ENCODE assay signal across 29 cellular contexts in genomic region chr5:172610643-172611042, GRCh38.
"Had no signal": no experiment of that assay in that cellular context is flagged by ENCODE, and none has a peak within 500 bp of the region (broad histone marks: within the 10 kb centered on the region; RNA-seq: fewer than 3 reads in every experiment).

No MANE protein-coding gene starts in this region.

- H3K27me3 ChIP-seq: esophagus muscularis mucosa, gastroesophageal sphincter had no signal

- H3K4me3 Mint-ChIP-seq: activated CD4-positive, alpha-beta memory T cell treated with anti-CD3 and anti-CD28 coated beads, Interleukin-2, amount 10 ng/mL, durations not matched to agents 7 days and 5 days; activated CD4-positive, alpha-beta T cell treated with anti-CD3 and anti-CD28 coated beads, Interleukin-2, amount 10 ng/mL, durations not matched to agents 7 days and 5 days; activated naive CD4-positive, alpha-beta T cell treated with anti-CD3 and anti-CD28 coated beads, Interleukin-2, amount 10 ng/mL, durations not matched to agents 7 days and 5 days; activated naive CD8-positive, alpha-beta T cell treated with anti-CD3 and anti-CD28 coated beads, Interleukin-2, amount 10 ng/mL, durations not matched to agents 7 days and 5 days; activated T-cell treated with anti-CD3 and anti-CD28 coated beads, Interleukin-2, amount 50 U/mL, for 24 hours; activated T-cell treated with anti-CD3 and anti-CD28 coated beads, Interleukin-2, amount 50 U/mL, for 72 hours; effector memory CD8-positive, alpha-beta T cell; WTC11 had no signal

- H3K4me3 ChIP-seq: esophagus muscularis mucosa, gastroesophageal sphincter had no signal

- H3K27ac Mint-ChIP-seq: activated CD4-positive, alpha-beta memory T cell treated with anti-CD3 and anti-CD28 coated beads, Interleukin-2, amount 10 ng/mL, durations not matched to agents 7 days and 5 days; activated CD4-positive, alpha-beta T cell treated with anti-CD3 and anti-CD28 coated beads, Interleukin-2, amount 10 ng/mL, durations not matched to agents 7 days and 5 days; activated naive CD4-positive, alpha-beta T cell treated with anti-CD3 and anti-CD28 coated beads, Interleukin-2, amount 10 ng/mL, durations not matched to agents 7 days and 5 days; activated naive CD4-positive, alpha-beta T cell treated with anti-CD3 and anti-CD28 coated beads, Interleukin-2, amount 50 U/mL, for 72 hours; activated naive CD8-positive, alpha-beta T cell treated with anti-CD3 and anti-CD28 coated beads, Interleukin-2, amount 10 ng/mL, durations not matched to agents 7 days and 5 days; activated T-cell treated with anti-CD3 and anti-CD28 coated beads, Interleukin-2, amount 50 U/mL, for 24 hours; activated T-cell treated with anti-CD3 and anti-CD28 coated beads, Interleukin-2, amount 50 U/mL, for 72 hours; effector memory CD8-positive, alpha-beta T cell; WTC11 had no signal

- H3K9me3 Mint-ChIP-seq: activated CD4-positive, alpha-beta memory T cell treated with anti-CD3 and anti-CD28 coated beads, Interleukin-2, amount 10 ng/mL, durations not matched to agents 7 days and 5 days; activated naive CD4-positive, alpha-beta T cell treated with anti-CD3 and anti-CD28 coated beads, Interleukin-2, amount 10 ng/mL, durations not matched to agents 7 days and 5 days; activated naive CD8-positive, alpha-beta T cell treated with anti-CD3 and anti-CD28 coated beads, Interleukin-2, amount 10 ng/mL, durations not matched to agents 7 days and 5 days; activated T-cell treated with anti-CD3 and anti-CD28 coated beads, Interleukin-2, amount 50 U/mL, for 24 hours; effector memory CD8-positive, alpha-beta T cell had no signal

- H3K4me1 Mint-ChIP-seq: activated CD4-positive, alpha-beta memory T cell treated with anti-CD3 and anti-CD28 coated beads, Interleukin-2, amount 10 ng/mL, durations not matched to agents 7 days and 5 days; activated CD4-positive, alpha-beta T cell treated with anti-CD3 and anti-CD28 coated beads, Interleukin-2, amount 10 ng/mL, durations not matched to agents 7 days and 5 days; activated naive CD4-positive, alpha-beta T cell treated with anti-CD3 and anti-CD28 coated beads, Interleukin-2, amount 10 ng/mL, durations not matched to agents 7 days and 5 days; activated naive CD8-positive, alpha-beta T cell treated with anti-CD3 and anti-CD28 coated beads, Interleukin-2, amount 10 ng/mL, durations not matched to agents 7 days and 5 days had no signal

- H3K27me3 Mint-ChIP-seq: activated naive CD8-positive, alpha-beta T cell treated with anti-CD3 and anti-CD28 coated beads, Interleukin-2, amount 10 ng/mL, durations not matched to agents 7 days and 5 days had no signal

- H3K36me3 ChIP-seq: brain microvascular endothelial cell, esophagus muscularis mucosa, gastroesophageal sphincter had no signal

- DNase-seq: activated CD4-positive, alpha-beta memory T cell treated with anti-CD3 and anti-CD28 coated beads, Interleukin-2, amount 10 ng/mL, durations not matched to agents 7 days and 5 days; activated CD4-positive, alpha-beta T cell treated with anti-CD3 and anti-CD28 coated beads for 1 hour; activated CD4-positive, alpha-beta T cell treated with anti-CD3 and anti-CD28 coated beads for 4 hours; activated CD4-positive, alpha-beta T cell treated with anti-CD3 and anti-CD28 coated beads, Interleukin-2, amount 10 ng/mL, durations not matched to agents 7 days and 5 days; activated CD4-positive, alpha-beta T cell treated with anti-CD3 and anti-CD28 coated beads, Interleukin-2, amount 50 U/mL, for 4 hours; activated CD8-positive, alpha-beta memory T cell treated with anti-CD3 and anti-CD28 coated beads, Interleukin-2, amount 50 U/mL, for 48 hours; activated gamma-delta T cell; activated naive CD4-positive, alpha-beta T cell; activated naive CD4-positive, alpha-beta T cell treated with anti-CD3 and anti-CD28 coated beads, Interleukin-2, amount 10 ng/mL, durations not matched to agents 7 days and 5 days; activated naive CD8-positive, alpha-beta T cell treated with anti-CD3 and anti-CD28 coated beads, Interleukin-2, amount 10 ng/mL, durations not matched to agents 7 days and 5 days; activated T-cell treated with anti-CD3 and anti-CD28 coated beads for 4 hours; activated T-cell treated with anti-CD3 and anti-CD28 coated beads, Interleukin-2, amount 50 U/mL, for 24 hours; activated T-cell treated with anti-CD3 and anti-CD28 coated beads, Interleukin-2, amount 50 U/mL, for 72 hours; amniotic stem cell; anterior cingulate cortex; brain microvascular endothelial cell; caudate nucleus; cortex of kidney; dermis blood vessel endothelial cell; effector CD4-positive, alpha-beta T cell; effector memory CD8-positive, alpha-beta T cell; erythroblast; foreskin keratinocyte; T-helper 2 cell had no signal

- H3K36me3 Mint-ChIP-seq: activated naive CD4-positive, alpha-beta T cell treated with anti-CD3 and anti-CD28 coated beads, Interleukin-2, amount 10 ng/mL, durations not matched to agents 7 days and 5 days; activated naive CD4-positive, alpha-beta T cell treated with anti-CD3 and anti-CD28 coated beads, Interleukin-2, amount 50 U/mL, for 72 hours; activated naive CD8-positive, alpha-beta T cell treated with anti-CD3 and anti-CD28 coated beads, Interleukin-2, amount 10 ng/mL, durations not matched to agents 7 days and 5 days had no signal

- H3K4me1 ChIP-seq: esophagus muscularis mucosa, foreskin keratinocyte, gastroesophageal sphincter had no signal

- ATAC-seq: activated naive CD4-positive, alpha-beta T cell treated with anti-CD3 and anti-CD28 coated beads, Interleukin-2, amount 50 U/mL, for 72 hours; activated T-cell treated with anti-CD3 and anti-CD28 coated beads, Interleukin-2, amount 50 U/mL, for 72 hours; effector memory CD8-positive, alpha-beta T cell; foreskin keratinocyte; gastroesophageal sphincter; WTC11 had no signal

- H3K27ac ChIP-seq: brain microvascular endothelial cell, foreskin keratinocyte, gastroesophageal sphincter, VCaP had no signal
